13 cellular contexts compared by ENCODE assay signal in genomic region chr11:119780264-119780953, GRCh38.
"Had no signal": no experiment of that assay in that cellular context is flagged by ENCODE, and none has a peak within 500 bp of the region (broad histone marks: within the 10 kb centered on the region; RNA-seq: fewer than 3 reads in every experiment).

No MANE protein-coding gene starts in this region.

- H3K4me3 Mint-ChIP-seq: memory B cell, natural killer cell, T-cell had no signal

- ATAC-seq: natural killer cell, T-cell had no signal

- H3K4me1 Mint-ChIP-seq: memory B cell, natural killer cell, T-cell had no signal

- H3K36me3 Mint-ChIP-seq: memory B cell, natural killer cell, T-cell had no signal

- H3K27ac Mint-ChIP-seq: memory B cell, natural killer cell, T-cell had no signal

- H3K4me1 ChIP-seq: stomach had no signal

- DNase-seq: activated CD4-positive, alpha-beta T cell treated with anti-CD3 and anti-CD28 coated beads for 48 hours; activated CD8-positive, alpha-beta memory T cell treated with anti-CD3 and anti-CD28 coated beads for 24 hours; activated naive CD4-positive, alpha-beta T cell treated with Interleukin-2 at 50 U/mL for 16 hours; caudate nucleus; cortex of kidney; natural killer cell; occipital lobe; stimulated activated CD4-positive, alpha-beta T cell treated with anti-CD3 and anti-CD28 coated beads, Interleukin-15, amount 100 ng/mL, for 24 hours; stimulated activated CD4-positive, alpha-beta T cell treated with anti-CD3 and anti-CD28 coated beads, Interleukin-4, amount 100 ng/mL, for 4 hours; stomach; T-cell; WERI-Rb-1 had no signal

- H3K9me3 Mint-ChIP-seq: memory B cell, natural killer cell, T-cell had no signal

- H3K36me3 ChIP-seq: stomach, WERI-Rb-1 had no signal

- H3K4me3 ChIP-seq: stomach had no signal

- H3K9me3 ChIP-seq: stomach had no signal

- H3K27ac ChIP-seq: stomach, WERI-Rb-1 had no signal
